In the genomic region with DNA sequence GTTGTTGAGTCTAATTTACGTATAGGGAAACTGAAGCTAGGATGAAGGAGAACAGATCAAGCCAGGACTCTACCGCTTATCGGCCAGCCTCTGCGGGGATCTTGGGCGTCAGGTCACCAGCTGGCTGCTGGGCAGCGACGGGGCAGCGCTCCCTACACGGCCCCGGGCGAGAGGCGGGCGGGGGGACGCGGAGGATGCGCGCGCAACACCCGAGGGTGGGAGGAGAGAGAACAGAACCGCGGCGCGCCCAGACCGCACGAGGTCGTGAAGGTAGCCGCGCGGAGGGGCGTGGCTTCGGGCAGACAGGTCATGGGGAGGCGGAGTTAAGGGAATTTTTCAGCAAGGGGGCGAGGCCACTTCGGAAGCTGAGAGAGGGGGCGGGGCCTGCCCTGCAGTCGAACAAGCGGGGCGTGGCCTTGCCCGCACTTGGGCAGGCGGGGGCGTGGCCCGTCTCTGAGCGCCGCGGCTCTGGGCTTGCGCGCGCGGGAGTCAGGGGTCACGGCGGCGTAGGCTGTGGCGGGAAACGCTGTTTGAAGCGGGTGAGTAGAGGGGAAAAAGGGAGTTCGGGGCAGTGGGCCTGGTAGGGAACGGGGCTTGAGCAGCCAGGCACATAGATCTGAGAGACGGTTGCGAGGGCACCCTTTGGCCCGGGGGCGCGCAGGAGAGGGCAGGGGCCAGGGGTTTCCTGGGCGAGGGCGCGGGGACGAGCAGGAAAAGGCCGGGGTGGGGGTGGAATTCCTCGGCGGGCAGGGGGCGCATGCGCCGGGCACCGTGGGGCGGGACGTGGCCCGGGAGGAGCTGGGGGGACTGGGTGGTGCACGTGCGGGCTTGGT, we compare ENCODE assay signal across 1 cellular context.
TF ChIP-seq lines count a peak whose summit lies in the region.

A gene (plus strand): TSS at position 496 of the 833 bp plus-strand sequence. CDS start 14,505 bp downstream, outside the sequence.

TF ChIP-seq in K562, 482 proteins besides CTCF, POLR2A, EP300 and RAD21 (continued from another document and continues in another):
- TF ChIP-seq, protein P1, sequence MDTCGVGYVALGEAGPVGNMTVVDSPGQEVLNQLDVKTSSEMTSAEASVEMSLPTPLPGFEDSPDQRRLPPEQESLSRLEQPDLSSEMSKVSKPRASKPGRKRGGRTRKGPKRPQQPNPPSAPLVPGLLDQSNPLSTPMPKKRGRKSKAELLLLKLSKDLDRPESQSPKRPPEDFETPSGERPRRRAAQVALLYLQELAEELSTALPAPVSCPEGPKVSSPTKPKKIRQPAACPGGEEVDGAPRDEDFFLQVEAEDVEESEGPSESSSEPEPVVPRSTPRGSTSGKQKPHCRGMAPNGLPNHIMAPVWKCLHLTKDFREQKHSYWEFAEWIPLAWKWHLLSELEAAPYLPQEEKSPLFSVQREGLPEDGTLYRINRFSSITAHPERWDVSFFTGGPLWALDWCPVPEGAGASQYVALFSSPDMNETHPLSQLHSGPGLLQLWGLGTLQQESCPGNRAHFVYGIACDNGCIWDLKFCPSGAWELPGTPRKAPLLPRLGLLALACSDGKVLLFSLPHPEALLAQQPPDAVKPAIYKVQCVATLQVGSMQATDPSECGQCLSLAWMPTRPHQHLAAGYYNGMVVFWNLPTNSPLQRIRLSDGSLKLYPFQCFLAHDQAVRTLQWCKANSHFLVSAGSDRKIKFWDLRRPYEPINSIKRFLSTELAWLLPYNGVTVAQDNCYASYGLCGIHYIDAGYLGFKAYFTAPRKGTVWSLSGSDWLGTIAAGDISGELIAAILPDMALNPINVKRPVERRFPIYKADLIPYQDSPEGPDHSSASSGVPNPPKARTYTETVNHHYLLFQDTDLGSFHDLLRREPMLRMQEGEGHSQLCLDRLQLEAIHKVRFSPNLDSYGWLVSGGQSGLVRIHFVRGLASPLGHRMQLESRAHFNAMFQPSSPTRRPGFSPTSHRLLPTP (IDR thresholded peaks at IDR 0.05; ENCODE audit: borderline replicate concordance, extremely low read depth, insufficient read length), result no peak
- TF ChIP-seq OTX1 (CRISPR knock-in tag; IDR thresholded peaks at IDR 0.05), result peak; percentile 68
- TF ChIP-seq CREM (IDR thresholded peaks at IDR 0.05; ENCODE audit: low read depth), result peak; percentile 71
- TF ChIP-seq RBM17 (IDR thresholded peaks at IDR 0.05; ENCODE audit: borderline replicate concordance, low read depth, low read length), result no peak
- no peak; the same call in 1 of the 2 replicates for TF ChIP-seq CHD2 (IDR thresholded peaks at IDR 0.05; ENCODE audit: low read depth, low read length)
- TF ChIP-seq ZNF324 (CRISPR knock-in tag; IDR thresholded peaks at IDR 0.05), result no peak; the same call in 1 of the 2 replicates
- TF ChIP-seq BRD4 (IDR thresholded peaks at IDR 0.05), result no peak
- TF ChIP-seq FUS (optimal IDR thresholded peaks at IDR 0.05; ENCODE audit: low read depth, low read length), result peak; percentile 73
- TF ChIP-seq SMARCA5 (IDR thresholded peaks at IDR 0.05), result no peak
- no peak for TF ChIP-seq SPI1 (IDR thresholded peaks at IDR 0.05; ENCODE audit: borderline replicate concordance, low read depth, low read length)
- TF ChIP-seq HDAC2 (IDR thresholded peaks at IDR 0.05), result 0 out of 2 replicates have a peak, but pooled peaks have one; percentile 19
- no peak; the same call in 1 of the 2 replicates for TF ChIP-seq GABPB2 (CRISPR knock-in tag; conservative IDR thresholded peaks at IDR 0.05)
- TF ChIP-seq MEIS2 (IDR thresholded peaks at IDR 0.05; ENCODE audit: partially characterized antibody), result peak; percentile 74
- TF ChIP-seq, protein P2, sequence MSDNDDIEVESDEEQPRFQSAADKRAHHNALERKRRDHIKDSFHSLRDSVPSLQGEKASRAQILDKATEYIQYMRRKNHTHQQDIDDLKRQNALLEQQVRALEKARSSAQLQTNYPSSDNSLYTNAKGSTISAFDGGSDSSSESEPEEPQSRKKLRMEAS (CRISPR knock-in tag; IDR thresholded peaks at IDR 0.05), result peak; percentile 93
- no peak for TF ChIP-seq BRF1 (IDR thresholded peaks at IDR 0.05; ENCODE audit: borderline replicate concordance, extremely low read depth, insufficient read length)
- TF ChIP-seq BMI1 (IDR thresholded peaks at IDR 0.05; ENCODE audit: low read length), result no peak
- no peak; the same call in 1 of the 2 replicates for TF ChIP-seq MYNN (IDR thresholded peaks at IDR 0.05)
- TF ChIP-seq MYNN (CRISPR knock-in tag; IDR thresholded peaks at IDR 0.05), result no peak
- peak; percentile 21; the same call in 1 of the 2 replicates for TF ChIP-seq ZNF583 (CRISPR knock-in tag; IDR thresholded peaks at IDR 0.05)
- no peak for TF ChIP-seq HDAC8 (tag; IDR thresholded peaks at IDR 0.05)
- peak; percentile 98 for TF ChIP-seq E2F3 (CRISPR knock-in tag; IDR thresholded peaks at IDR 0.05)
- TF ChIP-seq ETV5 (CRISPR knock-in tag; IDR thresholded peaks at IDR 0.05; ENCODE audit: low read depth), result no peak; the same call in 1 of the 2 replicates
- no peak for TF ChIP-seq ZZZ3 (IDR thresholded peaks at IDR 0.05)
- TF ChIP-seq BACH1 (tag; IDR thresholded peaks at IDR 0.05), result no peak
- no peak for TF ChIP-seq NFRKB (IDR thresholded peaks at IDR 0.05; ENCODE audit: low read depth)
- TF ChIP-seq ELF1 (tag; IDR thresholded peaks at IDR 0.05), result no peak
- 0 out of 2 replicates have a peak, but pooled peaks have one; percentile 3 for TF ChIP-seq CBFA2T2 (conservative IDR thresholded peaks at IDR 0.05)
- no peak for TF ChIP-seq GABPA (tag; conservative IDR thresholded peaks at IDR 0.05; ENCODE audit: low read depth)
- no peak for TF ChIP-seq HIVEP1 (CRISPR knock-in tag; IDR thresholded peaks at IDR 0.05)
- 0 out of 2 replicates have a peak, but pooled peaks have one; percentile 76 for TF ChIP-seq ZBED1 (IDR thresholded peaks at IDR 0.05)
- no peak for TF ChIP-seq CBX3 (IDR thresholded peaks at IDR 0.05; ENCODE audit: borderline replicate concordance in 1 of 2, low read length in 2 of 2)
- peak; percentile 46; the same call in 1 of the 2 replicates for TF ChIP-seq MBD2 (IDR thresholded peaks at IDR 0.05; ENCODE audit: borderline replicate concordance, low read depth)
- TF ChIP-seq HOXB6 (CRISPR knock-in tag; IDR thresholded peaks at IDR 0.05; ENCODE audit: borderline replicate concordance), result no peak
- TF ChIP-seq ZNF589 (CRISPR knock-in tag; IDR thresholded peaks at IDR 0.05; ENCODE audit: low read depth), result no peak
- TF ChIP-seq, protein P3, sequence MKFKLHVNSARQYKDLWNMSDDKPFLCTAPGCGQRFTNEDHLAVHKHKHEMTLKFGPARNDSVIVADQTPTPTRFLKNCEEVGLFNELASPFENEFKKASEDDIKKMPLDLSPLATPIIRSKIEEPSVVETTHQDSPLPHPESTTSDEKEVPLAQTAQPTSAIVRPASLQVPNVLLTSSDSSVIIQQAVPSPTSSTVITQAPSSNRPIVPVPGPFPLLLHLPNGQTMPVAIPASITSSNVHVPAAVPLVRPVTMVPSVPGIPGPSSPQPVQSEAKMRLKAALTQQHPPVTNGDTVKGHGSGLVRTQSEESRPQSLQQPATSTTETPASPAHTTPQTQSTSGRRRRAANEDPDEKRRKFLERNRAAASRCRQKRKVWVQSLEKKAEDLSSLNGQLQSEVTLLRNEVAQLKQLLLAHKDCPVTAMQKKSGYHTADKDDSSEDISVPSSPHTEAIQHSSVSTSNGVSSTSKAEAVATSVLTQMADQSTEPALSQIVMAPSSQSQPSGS (CRISPR knock-in tag; IDR thresholded peaks at IDR 0.05), result no peak
- no peak for TF ChIP-seq PTTG1 (tag; IDR thresholded peaks at IDR 0.05; ENCODE audit: low read depth)
- no peak for TF ChIP-seq LARP7 (IDR thresholded peaks at IDR 0.05)
- TF ChIP-seq, protein P4, sequence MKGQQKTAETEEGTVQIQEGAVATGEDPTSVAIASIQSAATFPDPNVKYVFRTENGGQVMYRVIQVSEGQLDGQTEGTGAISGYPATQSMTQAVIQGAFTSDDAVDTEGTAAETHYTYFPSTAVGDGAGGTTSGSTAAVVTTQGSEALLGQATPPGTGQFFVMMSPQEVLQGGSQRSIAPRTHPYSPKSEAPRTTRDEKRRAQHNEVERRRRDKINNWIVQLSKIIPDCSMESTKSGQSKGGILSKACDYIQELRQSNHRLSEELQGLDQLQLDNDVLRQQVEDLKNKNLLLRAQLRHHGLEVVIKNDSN (CRISPR knock-in tag; IDR thresholded peaks at IDR 0.05), result peak; percentile 69
- no peak for TF ChIP-seq NFATC3 (IDR thresholded peaks at IDR 0.05)
- TF ChIP-seq FOXK2 (conservative IDR thresholded peaks at IDR 0.05 in 1 of 2, IDR thresholded peaks at IDR 0.05 in 1 of 2; ENCODE audit: low read depth in 2 of 2), result no peak
- TF ChIP-seq MAFG (tag; conservative IDR thresholded peaks at IDR 0.05), result no peak
- TF ChIP-seq ZFX (CRISPR knock-in tag; IDR thresholded peaks at IDR 0.05), result no peak
- TF ChIP-seq, protein P5, sequence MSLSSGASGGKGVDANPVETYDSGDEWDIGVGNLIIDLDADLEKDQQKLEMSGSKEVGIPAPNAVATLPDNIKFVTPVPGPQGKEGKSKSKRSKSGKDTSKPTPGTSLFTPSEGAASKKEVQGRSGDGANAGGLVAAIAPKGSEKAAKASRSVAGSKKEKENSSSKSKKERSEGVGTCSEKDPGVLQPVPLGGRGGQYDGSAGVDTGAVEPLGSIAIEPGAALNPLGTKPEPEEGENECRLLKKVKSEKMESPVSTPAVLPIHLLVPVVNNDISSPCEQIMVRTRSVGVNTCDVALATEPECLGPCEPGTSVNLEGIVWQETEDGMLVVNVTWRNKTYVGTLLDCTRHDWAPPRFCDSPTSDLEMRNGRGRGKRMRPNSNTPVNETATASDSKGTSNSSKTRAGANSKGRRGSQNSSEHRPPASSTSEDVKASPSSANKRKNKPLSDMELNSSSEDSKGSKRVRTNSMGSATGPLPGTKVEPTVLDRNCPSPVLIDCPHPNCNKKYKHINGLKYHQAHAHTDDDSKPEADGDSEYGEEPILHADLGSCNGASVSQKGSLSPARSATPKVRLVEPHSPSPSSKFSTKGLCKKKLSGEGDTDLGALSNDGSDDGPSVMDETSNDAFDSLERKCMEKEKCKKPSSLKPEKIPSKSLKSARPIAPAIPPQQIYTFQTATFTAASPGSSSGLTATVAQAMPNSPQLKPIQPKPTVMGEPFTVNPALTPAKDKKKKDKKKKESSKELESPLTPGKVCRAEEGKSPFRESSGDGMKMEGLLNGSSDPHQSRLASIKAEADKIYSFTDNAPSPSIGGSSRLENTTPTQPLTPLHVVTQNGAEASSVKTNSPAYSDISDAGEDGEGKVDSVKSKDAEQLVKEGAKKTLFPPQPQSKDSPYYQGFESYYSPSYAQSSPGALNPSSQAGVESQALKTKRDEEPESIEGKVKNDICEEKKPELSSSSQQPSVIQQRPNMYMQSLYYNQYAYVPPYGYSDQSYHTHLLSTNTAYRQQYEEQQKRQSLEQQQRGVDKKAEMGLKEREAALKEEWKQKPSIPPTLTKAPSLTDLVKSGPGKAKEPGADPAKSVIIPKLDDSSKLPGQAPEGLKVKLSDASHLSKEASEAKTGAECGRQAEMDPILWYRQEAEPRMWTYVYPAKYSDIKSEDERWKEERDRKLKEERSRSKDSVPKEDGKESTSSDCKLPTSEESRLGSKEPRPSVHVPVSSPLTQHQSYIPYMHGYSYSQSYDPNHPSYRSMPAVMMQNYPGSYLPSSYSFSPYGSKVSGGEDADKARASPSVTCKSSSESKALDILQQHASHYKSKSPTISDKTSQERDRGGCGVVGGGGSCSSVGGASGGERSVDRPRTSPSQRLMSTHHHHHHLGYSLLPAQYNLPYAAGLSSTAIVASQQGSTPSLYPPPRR (CRISPR knock-in tag; IDR thresholded peaks at IDR 0.05; ENCODE audit: borderline replicate concordance), result no peak
- TF ChIP-seq ASH1L (IDR thresholded peaks at IDR 0.05; ENCODE audit: borderline replicate concordance, low read depth, partially characterized antibody), result no peak
- no peak for TF ChIP-seq SRSF1 (IDR thresholded peaks at IDR 0.05; ENCODE audit: low read depth, low read length)
- TF ChIP-seq, protein P6, sequence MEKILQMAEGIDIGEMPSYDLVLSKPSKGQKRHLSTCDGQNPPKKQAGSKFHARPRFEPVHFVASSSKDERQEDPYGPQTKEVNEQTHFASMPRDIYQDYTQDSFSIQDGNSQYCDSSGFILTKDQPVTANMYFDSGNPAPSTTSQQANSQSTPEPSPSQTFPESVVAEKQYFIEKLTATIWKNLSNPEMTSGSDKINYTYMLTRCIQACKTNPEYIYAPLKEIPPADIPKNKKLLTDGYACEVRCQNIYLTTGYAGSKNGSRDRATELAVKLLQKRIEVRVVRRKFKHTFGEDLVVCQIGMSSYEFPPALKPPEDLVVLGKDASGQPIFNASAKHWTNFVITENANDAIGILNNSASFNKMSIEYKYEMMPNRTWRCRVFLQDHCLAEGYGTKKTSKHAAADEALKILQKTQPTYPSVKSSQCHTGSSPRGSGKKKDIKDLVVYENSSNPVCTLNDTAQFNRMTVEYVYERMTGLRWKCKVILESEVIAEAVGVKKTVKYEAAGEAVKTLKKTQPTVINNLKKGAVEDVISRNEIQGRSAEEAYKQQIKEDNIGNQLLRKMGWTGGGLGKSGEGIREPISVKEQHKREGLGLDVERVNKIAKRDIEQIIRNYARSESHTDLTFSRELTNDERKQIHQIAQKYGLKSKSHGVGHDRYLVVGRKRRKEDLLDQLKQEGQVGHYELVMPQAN (IDR thresholded peaks at IDR 0.05; ENCODE audit: borderline replicate concordance), result peak; percentile 61; the same call in 1 of the 2 replicates
- TF ChIP-seq, protein P7, sequence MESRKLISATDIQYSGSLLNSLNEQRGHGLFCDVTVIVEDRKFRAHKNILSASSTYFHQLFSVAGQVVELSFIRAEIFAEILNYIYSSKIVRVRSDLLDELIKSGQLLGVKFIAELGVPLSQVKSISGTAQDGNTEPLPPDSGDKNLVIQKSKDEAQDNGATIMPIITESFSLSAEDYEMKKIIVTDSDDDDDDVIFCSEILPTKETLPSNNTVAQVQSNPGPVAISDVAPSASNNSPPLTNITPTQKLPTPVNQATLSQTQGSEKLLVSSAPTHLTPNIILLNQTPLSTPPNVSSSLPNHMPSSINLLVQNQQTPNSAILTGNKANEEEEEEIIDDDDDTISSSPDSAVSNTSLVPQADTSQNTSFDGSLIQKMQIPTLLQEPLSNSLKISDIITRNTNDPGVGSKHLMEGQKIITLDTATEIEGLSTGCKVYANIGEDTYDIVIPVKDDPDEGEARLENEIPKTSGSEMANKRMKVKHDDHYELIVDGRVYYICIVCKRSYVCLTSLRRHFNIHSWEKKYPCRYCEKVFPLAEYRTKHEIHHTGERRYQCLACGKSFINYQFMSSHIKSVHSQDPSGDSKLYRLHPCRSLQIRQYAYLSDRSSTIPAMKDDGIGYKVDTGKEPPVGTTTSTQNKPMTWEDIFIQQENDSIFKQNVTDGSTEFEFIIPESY (CRISPR knock-in tag; IDR thresholded peaks at IDR 0.05), result no peak
- peak; percentile 40; the same call in 1 of the 2 replicates for TF ChIP-seq CBX1 (IDR thresholded peaks at IDR 0.05; ENCODE audit: low read depth)
- TF ChIP-seq ZNF408 (CRISPR knock-in tag; IDR thresholded peaks at IDR 0.05; ENCODE audit: low read depth), result no peak
- TF ChIP-seq KLF1 (tag; IDR thresholded peaks at IDR 0.05), result no peak
- no peak for TF ChIP-seq FOXJ2 (tag; IDR thresholded peaks at IDR 0.05)
- no peak for TF ChIP-seq NELFE (IDR thresholded peaks at IDR 0.05; ENCODE audit: insufficient read depth, insufficient read length)
- TF ChIP-seq RFX1 (IDR thresholded peaks at IDR 0.05), result no peak
- 0 out of 2 replicates have a peak, but pooled peaks have one; percentile 38 for TF ChIP-seq DIDO1 (tag; IDR thresholded peaks at IDR 0.05; ENCODE audit: low read depth)
